ENCODE assay signal across 20 cellular contexts in the genomic region with DNA sequence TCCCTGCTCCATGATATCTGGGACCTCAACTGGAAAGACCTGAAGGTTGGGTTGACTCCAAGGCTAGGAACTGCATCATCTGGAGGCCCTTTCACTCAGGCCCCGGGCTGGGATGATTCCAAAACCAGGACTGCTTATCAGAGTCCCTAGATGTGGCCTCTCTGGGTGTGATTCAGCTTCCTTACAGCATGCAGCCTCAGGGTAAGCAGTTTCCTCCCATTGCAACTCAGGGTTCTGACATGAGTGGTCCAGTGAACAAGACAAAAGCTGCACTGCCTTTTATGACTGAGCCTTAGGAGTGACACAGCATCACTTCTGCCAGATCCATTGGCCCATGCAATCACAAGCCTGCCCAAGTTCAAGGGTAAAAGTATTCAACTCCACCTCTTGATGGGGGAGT.
DNase-seq lines count a peak whose midpoint lies in the region; ATAC-seq and TF ChIP-seq lines count a peak whose summit lies in the region.
"Had no signal": no experiment of that assay in that cellular context is flagged by ENCODE, and none has a peak within 500 bp of the region (broad histone marks: within the 10 kb centered on the region; RNA-seq: fewer than 3 reads in every experiment).

No MANE protein-coding gene starts in this region.

- no peaks in the 10 kb centered on the region for H3K9me3 ChIP-seq in left lung
- H3K9me3 ChIP-seq: left ventricle myocardium inferior, upper lobe of left lung had no signal

- H3K4me3 ChIP-seq in cardiac fibroblast (replicated peaks in 1 of 2; ENCODE audit: low read depth in 2 of 2, low read length in 2 of 2) (no peak overlapping the region), left lung (no peak overlapping the region)
- H3K4me3 ChIP-seq: left ventricle myocardium inferior, upper lobe of left lung had no signal

- TF ChIP-seq CTCF in cardiac fibroblast (IDR thresholded peaks at IDR 0.05; ENCODE audit: low read depth, low read length) (no peak), left lung (IDR thresholded peaks at IDR 0.05) (no peak)

- peaks cover 17% of the 10 kb centered on the region for H3K4me1 Mint-ChIP-seq in activated T-cell treated with anti-CD3 and anti-CD28 coated beads, Interleukin-2, amount 50 U/mL, for 4 hours (ENCODE audit: low read depth)

- H3K9me3 Mint-ChIP-seq in activated T-cell treated with anti-CD3 and anti-CD28 coated beads, Interleukin-2, amount 50 U/mL, for 4 hours = no peaks in the 10 kb centered on the region
- H3K9me3 Mint-ChIP-seq: CD4-positive, alpha-beta T cell had no signal

- no peaks in the 10 kb centered on the region for H3K36me3 Mint-ChIP-seq in activated T-cell treated with anti-CD3 and anti-CD28 coated beads, Interleukin-2, amount 50 U/mL, for 4 hours (ENCODE audit: insufficient read depth)

- DNase-seq in activated T-cell treated with anti-CD3 and anti-CD28 coated beads, Interleukin-2, amount 50 U/mL, for 4 hours = no peak
- DNase-seq in activated T-cell treated with anti-CD3 and anti-CD28 coated beads, Interleukin-2, amount 50 U/mL, for 1 hour = no peak
- peak; percentile 53 for DNase-seq in NCI-H226
- peak; percentile 51 to 73 for DNase-seq in cardiac fibroblast (ENCODE audit: low read depth in 2 of 2)
- DNase-seq in pulmonary artery endothelial cell (ENCODE audit: low read depth, low spot score) = peak; percentile 68
- DNase-seq in left lung = no peak
- DNase-seq in nucleus accumbens (lab: John Stamatoyannopoulos, UW) = no peak
- DNase-seq: activated CD8-positive, alpha-beta memory T cell treated with anti-CD3 and anti-CD28 coated beads for 24 hours; aorta; CD4-positive, alpha-beta T cell; DMS79; H7; left ventricle myocardium inferior; MM.1S; NCI-H187 treated with DMSO at 0.1 percent for 48 hours; retina; stimulated activated naive CD4-positive, alpha-beta T cell treated with Interleukin-2 at 50 U/mL for 16 hours; SW 1271; upper lobe of left lung had no signal

- H3K4me1 ChIP-seq in left lung = no peaks in the 10 kb centered on the region
- H3K4me1 ChIP-seq: left ventricle myocardium inferior, upper lobe of left lung had no signal

- peak; percentile 60 to 80 for ATAC-seq in activated T-cell treated with anti-CD3 and anti-CD28 coated beads, Interleukin-2, amount 50 U/mL, for 4 hours
- no peak for ATAC-seq in left lung
- no peak for ATAC-seq in HG03460 (IDR thresholded peaks at IDR 0.05; ENCODE audit: unreplicated experiment)

- no peak overlapping the region for H3K4me3 Mint-ChIP-seq in activated T-cell treated with anti-CD3 and anti-CD28 coated beads, Interleukin-2, amount 50 U/mL, for 4 hours
- H3K4me3 Mint-ChIP-seq: CD4-positive, alpha-beta T cell had no signal

- no peaks in the 10 kb centered on the region for H3K36me3 ChIP-seq in left lung
- H3K36me3 ChIP-seq: left ventricle myocardium inferior, upper lobe of left lung had no signal

- no peaks in the 10 kb centered on the region for H3K27me3 ChIP-seq in left lung
- H3K27me3 ChIP-seq: upper lobe of left lung had no signal

- no peaks in the 10 kb centered on the region for H3K27me3 Mint-ChIP-seq in activated T-cell treated with anti-CD3 and anti-CD28 coated beads, Interleukin-2, amount 50 U/mL, for 4 hours (ENCODE audit: low read depth)
- H3K27me3 Mint-ChIP-seq: CD4-positive, alpha-beta T cell had no signal

- intact Hi-C loops in left lung (cut with DNase I) = no loop called here

- H3K27ac ChIP-seq in left lung = no peak overlapping the region
- H3K27ac ChIP-seq: left ventricle myocardium inferior, upper lobe of left lung had no signal

Comparison
In these comparisons a context has a peak if more than half of its experiments do, and no peak if none do; other contexts are left out.
1. ATAC-seq: peak in activated T-cell treated with anti-CD3 and anti-CD28 coated beads, Interleukin-2, amount 50 U/mL, for 4 hours (2 of 2); none in left lung (single experiment) and HG03460 (single experiment).
2. DNase-seq: peak in NCI-H226 (single experiment), cardiac fibroblast (2 of 2) and pulmonary artery endothelial cell (single experiment); none in activated T-cell treated with anti-CD3 and anti-CD28 coated beads, Interleukin-2, amount 50 U/mL, for 4 hours (single experiment), activated T-cell treated with anti-CD3 and anti-CD28 coated beads, Interleukin-2, amount 50 U/mL, for 1 hour (single experiment), left lung (0 of 2) and nucleus accumbens (0 of 56).